In the genomic region with DNA sequence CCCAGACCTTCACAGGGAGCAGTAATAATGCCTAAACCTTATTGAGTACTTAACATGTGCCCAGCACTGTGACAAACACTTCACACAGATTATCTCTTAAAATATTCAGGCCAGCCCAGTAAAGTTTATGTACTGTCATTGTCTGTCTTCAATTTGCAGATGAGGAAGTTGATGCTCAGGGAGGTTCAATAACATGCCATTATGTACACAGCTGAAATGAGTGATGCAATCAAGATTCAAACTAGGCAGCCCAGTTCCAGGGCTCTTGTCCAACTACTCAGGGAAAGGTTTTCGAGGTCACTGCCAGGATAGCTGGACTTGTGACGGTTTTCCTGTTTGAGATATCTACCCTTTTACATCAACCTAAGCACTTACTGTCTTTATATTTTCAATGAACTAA, we compare ENCODE assay signal across 10 cellular contexts. TPM values are rescaled to one million over a fixed set of nuclear protein-coding genes. Genes with fewer than 3 reads are reported as not detected.
DNase-seq lines count a peak whose midpoint lies in the region; ATAC-seq and TF ChIP-seq lines count a peak whose summit lies in the region.
"Had no signal": no experiment of that assay in that cellular context is flagged by ENCODE, and none has a peak within 500 bp of the region (broad histone marks: within the 10 kb centered on the region; RNA-seq: fewer than 3 reads in every experiment).

No MANE protein-coding gene starts in this region.

- H3K4me3 ChIP-seq in endodermal cell (ENCODE audit: low read length), result no peak overlapping the region
- no peak overlapping the region for H3K4me3 ChIP-seq in gastrocnemius medialis

- no peaks in the 10 kb centered on the region for H3K36me3 Mint-ChIP-seq in endodermal cell (ENCODE audit: low read depth)

- H3K27ac ChIP-seq in endodermal cell (ENCODE audit: low read depth, low read length), result no peak overlapping the region
- peak overlapping the region; percentile 17 to 53 (median 23) for H3K27ac ChIP-seq in gastrocnemius medialis

- ATAC-seq in gastrocnemius medialis (peak; percentile 64 to 80), GM18858 (IDR thresholded peaks at IDR 0.05; ENCODE audit: unreplicated experiment) (no peak)

- intact Hi-C loops in gastrocnemius medialis (cut with DNase I; ENCODE audit: low total_unique reads), result no loop called here

- H3K27ac Mint-ChIP-seq in endodermal cell, result peak overlapping the region; percentile 63

- H3K4me1 ChIP-seq in endodermal cell (ENCODE audit: control insufficient read depth, insufficient read depth, low read length), result peaks cover 49% of the 10 kb centered on the region
- peaks cover 16 to 41% of the 10 kb centered on the region in 2 donors for H3K4me1 ChIP-seq in gastrocnemius medialis

- no peak overlapping the region for H3K4me3 Mint-ChIP-seq in endodermal cell

- no peaks in the 10 kb centered on the region for H3K9me3 Mint-ChIP-seq in endodermal cell

- no peaks in the 10 kb centered on the region for H3K9me3 ChIP-seq in endodermal cell (ENCODE audit: control insufficient read depth, low read length)
- H3K9me3 ChIP-seq in gastrocnemius medialis, result no peaks in the 10 kb centered on the region

- DNase-seq in KBM-7 (peak; percentile 49), NCI-H510A (lab: John Stamatoyannopoulos, UW) (peak; percentile 25), endodermal cell (no peak), gastrocnemius medialis (peak in 1 of 2 donors; percentile 46), T-helper 9 cell (no peak), GM10266 (ENCODE audit: extremely low spot score) (no peak), glomerular visceral epithelial cell (ENCODE audit: extremely low spot score) (no peak)
- DNase-seq: activated naive CD4-positive, alpha-beta T cell treated with anti-CD3 and anti-CD28 coated beads, Interleukin-2, amount 50 U/mL, for 16 hours; NCI-H2227 treated with DMSO at 0.1 percent for 48 hours had no signal

- no peak for TF ChIP-seq POLR2A in gastrocnemius medialis (IDR thresholded peaks at IDR 0.05)

- H3K27me3 ChIP-seq in endodermal cell (ENCODE audit: control insufficient read depth, insufficient read depth, low read length, poor library complexity, severe bottlenecking), result no peaks in the 10 kb centered on the region
- H3K27me3 ChIP-seq in gastrocnemius medialis, result no peaks in the 10 kb centered on the region

- WGBS in endodermal cell (ENCODE audit: insufficient coverage in 1 of 2, insufficient read length in 1 of 2), 2 experiments, result 73% methylated on average over 1 of the region's 2 CpGs; no CpG with 5 or more reads in 1 of the 2 experiments

- no peaks in the 10 kb centered on the region for H3K27me3 Mint-ChIP-seq in endodermal cell (ENCODE audit: insufficient read depth)

- no peak for TF ChIP-seq CTCF in endodermal cell (conservative IDR thresholded peaks at IDR 0.05)
- no peak for TF ChIP-seq CTCF in gastrocnemius medialis (IDR thresholded peaks at IDR 0.05 in 4 of 5, conservative IDR thresholded peaks at IDR 0.05 in 1 of 5)
- no peak for TF ChIP-seq CTCF in GM10266 (IDR thresholded peaks at IDR 0.05; ENCODE audit: control insufficient read depth, insufficient read depth, low read depth, missing control alignments)

- no peak overlapping the region for H3K9ac ChIP-seq in endodermal cell (ENCODE audit: extremely low read depth, low read length, poor library complexity, severe bottlenecking)

- H3K36me3 ChIP-seq in endodermal cell (ENCODE audit: control insufficient read depth, insufficient read depth, low read length), result no peaks in the 10 kb centered on the region
- H3K36me3 ChIP-seq in gastrocnemius medialis, result no peaks in the 10 kb centered on the region

- peaks cover 90% of the 10 kb centered on the region for H3K4me1 Mint-ChIP-seq in endodermal cell

- in situ Hi-C loops in KBM-7 (cut with MboI; ENCODE audit: low pct_unique_long_range_greater_than_20kb, low sequenced_read_pairs) (no loop called here), gastrocnemius medialis (cut with MboI; ENCODE audit: low sequenced_read_pairs in 4 of 4) (no loop called here)

RNA-seq across cellular contexts. Expression of a gene that starts 56.1 kb away (rescaled TPM):
- total RNA-seq in endodermal cell (100 to 1,000 TPM in 1 of 2 donors, 10 to 100 TPM in 1; 76.8 to 106 TPM), gastrocnemius medialis (10 to 100 TPM in 2 of 4 donors, 1 to 10 TPM in 2; 2.5 to 16.2 (median 8.5) TPM)
- 120 TPM for polyA plus RNA-seq in endodermal cell (2013, experiment 1 of 2)
- polyA plus RNA-seq in endodermal cell (2013, experiment 2 of 2), result 103 TPM

Comparison
In these comparisons a context has a peak if more than half of its experiments do, and no peak if none do; other contexts are left out.
1. DNase-seq: peak in KBM-7 (single experiment) and NCI-H510A (single experiment); none in endodermal cell (single experiment), T-helper 9 cell (single experiment), GM10266 (single experiment) and glomerular visceral epithelial cell (single experiment).
2. RNA of a gene that starts 56.1 kb away (total RNA-seq): 76.8 to 106 TPM in endodermal cell; 2.5 to 16.2 TPM in gastrocnemius medialis; every median in the first group is over 4 times any median in the second.